ENCODE assay signal across 8 cellular contexts in the genomic region with DNA sequence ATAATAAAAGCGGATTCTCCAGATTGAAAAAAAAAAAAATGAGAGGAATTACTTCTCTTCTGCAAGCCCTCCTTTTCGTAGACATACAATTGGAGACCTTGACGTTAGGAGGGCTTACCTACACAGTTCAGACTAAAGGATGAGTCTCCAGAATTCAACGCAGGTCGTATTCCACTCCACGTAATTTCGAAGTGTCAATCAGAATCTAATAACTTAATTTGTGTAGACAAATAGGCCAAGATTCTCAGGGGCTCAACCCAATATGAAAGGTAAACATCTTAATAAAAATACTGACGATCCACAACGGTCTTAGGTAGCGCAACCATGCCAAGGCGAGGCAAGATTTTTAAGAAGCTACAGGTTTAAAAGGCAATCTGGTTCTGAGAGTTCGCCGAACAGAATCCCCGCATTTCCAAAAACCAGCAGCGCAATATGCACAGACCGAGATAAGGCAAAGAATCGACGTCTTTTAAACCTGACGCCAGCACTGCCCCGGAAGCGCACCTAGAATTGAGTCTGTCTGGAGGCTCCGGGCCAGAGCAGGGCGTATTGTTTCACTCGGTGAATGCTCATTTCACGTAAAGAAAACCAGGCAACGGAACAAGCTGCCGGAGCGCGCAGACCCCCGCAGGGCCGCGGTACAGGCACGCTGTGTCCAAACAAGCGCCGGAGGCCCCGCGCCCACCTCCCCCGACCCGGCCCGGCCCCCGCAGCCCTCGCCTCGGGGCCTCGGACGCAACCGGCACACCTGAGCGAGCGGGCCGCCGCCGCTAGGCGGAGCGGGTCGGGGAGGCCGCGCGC. TPM values are rescaled to one million over a fixed set of nuclear protein-coding genes. Genes with fewer than 3 reads are reported as not detected.
A peak's percentile ranks its signal among the peaks of the same experiment; 100 is the strongest.
DNase-seq lines count a peak whose midpoint lies in the region; ATAC-seq and TF ChIP-seq lines count a peak whose summit lies in the region.

No MANE protein-coding gene starts in this region.

- H3K9me3 Mint-ChIP-seq in activated CD4-positive, alpha-beta memory T cell treated with anti-CD3 and anti-CD28 coated beads, Interleukin-2, amount 10 ng/mL, durations not matched to agents 7 days and 5 days, result no peaks in the 10 kb centered on the region

- H3K27me3 Mint-ChIP-seq in activated CD4-positive, alpha-beta memory T cell treated with anti-CD3 and anti-CD28 coated beads, Interleukin-2, amount 10 ng/mL, durations not matched to agents 7 days and 5 days, result no peaks in the 10 kb centered on the region

- H3K27ac Mint-ChIP-seq in activated CD4-positive, alpha-beta memory T cell treated with anti-CD3 and anti-CD28 coated beads, Interleukin-2, amount 10 ng/mL, durations not matched to agents 7 days and 5 days, result peak overlapping the region; percentile 88

- POLR2A ChIA-PET in activated CD4-positive, alpha-beta memory T cell treated with anti-CD3 and anti-CD28 coated beads, Interleukin-2, amount 10 ng/mL, durations not matched to agents 7 days and 5 days (lab: Charles Lee), result interaction anchor here (0.8 to 3.7 kb wide), 26 partner anchors 10 to 1439 kb away, joined by 3 to 38 read pairs (median 6); a partner anchor contains a TSS

- H3K36me3 Mint-ChIP-seq in activated CD4-positive, alpha-beta memory T cell treated with anti-CD3 and anti-CD28 coated beads, Interleukin-2, amount 10 ng/mL, durations not matched to agents 7 days and 5 days (ENCODE audit: low read depth), result peaks cover 4% of the 10 kb centered on the region

- peaks cover 24% of the 10 kb centered on the region for H3K4me1 Mint-ChIP-seq in activated CD4-positive, alpha-beta memory T cell treated with anti-CD3 and anti-CD28 coated beads, Interleukin-2, amount 10 ng/mL, durations not matched to agents 7 days and 5 days

- ATAC-seq in HG02623 (IDR thresholded peaks at IDR 0.05; ENCODE audit: unreplicated experiment), result peak; percentile 23
- ATAC-seq in omental fat pad (ENCODE audit: low FRiP score), result peak; percentile 33

- peak; percentile 28 for DNase-seq in A172 (ENCODE audit: low spot score)
- peak; percentile 31 for DNase-seq in NCI-H128 (lab: John Stamatoyannopoulos, UW; ENCODE audit: unreplicated experiment)
- DNase-seq in activated CD4-positive, alpha-beta memory T cell treated with anti-CD3 and anti-CD28 coated beads, Interleukin-2, amount 10 ng/mL, durations not matched to agents 7 days and 5 days, result peak; percentile 68
- DNase-seq in foreskin fibroblast, result peak in 1 of 2 donors; percentile 52
- DNase-seq in omental fat pad (ENCODE audit: low spot score), result no peak
- no peak for DNase-seq in foreskin melanocyte

- H3K4me3 Mint-ChIP-seq in activated CD4-positive, alpha-beta memory T cell treated with anti-CD3 and anti-CD28 coated beads, Interleukin-2, amount 10 ng/mL, durations not matched to agents 7 days and 5 days, result peak overlapping the region; percentile 91

- H3K4me3 ChIP-seq in foreskin fibroblast (ENCODE audit: low read depth in 1 of 2, low read length in 2 of 2), result peak overlapping the region; percentile 65 to 80

- CTCF ChIA-PET in activated CD4-positive, alpha-beta memory T cell treated with anti-CD3 and anti-CD28 coated beads, Interleukin-2, amount 10 ng/mL, durations not matched to agents 7 days and 5 days (lab: Charles Lee), result interaction anchor here (0.6 to 3.2 kb wide), 24 partner anchors 12 to 394 kb away, joined by 3 to 31 read pairs (median 5); a partner anchor contains a TSS

- peak; percentile 43 for TF ChIP-seq CTCF in GM12873 (IDR thresholded peaks at IDR 0.05; ENCODE audit: insufficient read depth, low read depth, low read length, missing control alignments)
- TF ChIP-seq CTCF in foreskin fibroblast (IDR thresholded peaks at IDR 0.05; ENCODE audit: low read depth, low read length), result no peak
- no peak for TF ChIP-seq CTCF in omental fat pad (IDR thresholded peaks at IDR 0.05)

RNA-seq across cellular contexts. Expression of a gene that starts 0.6 kb away (rescaled TPM):
- total RNA-seq in A172 (2014; rRNA removed; shearing (Covaris generic)), result 74.5 and 86.0 TPM in 2 replicates
- total RNA-seq in activated CD4-positive, alpha-beta memory T cell treated with anti-CD3 and anti-CD28 coated beads, Interleukin-2, amount 10 ng/mL, durations not matched to agents 7 days and 5 days, result 10 to 100 TPM; 46.4 to 50.4 TPM
- 100 to 1,000 TPM in 1 of 4 donors, 10 to 100 TPM in 3; 75.3 to 100 (median 84.3) TPM for total RNA-seq in omental fat pad

RNA-seq across cellular contexts. Expression of a gene that starts 28.9 kb away (rescaled TPM):
- 45.8 and 56.5 TPM in 2 replicates for total RNA-seq in A172 (2014; rRNA removed; shearing (Covaris generic))
- total RNA-seq in activated CD4-positive, alpha-beta memory T cell treated with anti-CD3 and anti-CD28 coated beads, Interleukin-2, amount 10 ng/mL, durations not matched to agents 7 days and 5 days, result 10 to 100 TPM; 15.2 to 16.3 TPM
- 10 to 100 TPM in 3 of 4 donors, 1 to 10 TPM in 1; 8.8 to 21.4 (median 15.8) TPM for total RNA-seq in omental fat pad

RNA-seq across cellular contexts. Expression of a gene that starts 29.0 kb away (rescaled TPM):
- total RNA-seq in A172 (2014; rRNA removed; shearing (Covaris generic)), result 0.41 and 0.88 TPM in 2 replicates
- total RNA-seq in activated CD4-positive, alpha-beta memory T cell treated with anti-CD3 and anti-CD28 coated beads, Interleukin-2, amount 10 ng/mL, durations not matched to agents 7 days and 5 days, result not detected
- under 1 TPM in 3 of 4 donors, not detected in 1; 0.28 to 0.48 (median 0.32) TPM for total RNA-seq in omental fat pad

Comparison
In these comparisons a context has a peak if more than half of its experiments do, and no peak if none do; other contexts are left out.
1. DNase-seq: peak in A172 (single experiment), NCI-H128 (single experiment) and activated CD4-positive, alpha-beta memory T cell treated with anti-CD3 and anti-CD28 coated beads, Interleukin-2, amount 10 ng/mL, durations not matched to agents 7 days and 5 days (single experiment); none in omental fat pad (single experiment) and foreskin melanocyte (single experiment).